ENCODE assay signal across 9 cellular contexts in genomic region chr2:106098081-106098480, GRCh38.
A peak's percentile ranks its signal among the peaks of the same experiment; 100 is the strongest.
DNase-seq lines count a peak whose midpoint lies in the region; ATAC-seq and TF ChIP-seq lines count a peak whose summit lies in the region.
"Had no signal": no experiment of that assay in that cellular context is flagged by ENCODE, and none has a peak within 500 bp of the region (broad histone marks: within the 10 kb centered on the region; RNA-seq: fewer than 3 reads in every experiment).

No MANE protein-coding gene starts in this region.

- H3K27me3 Mint-ChIP-seq in activated CD4-positive, alpha-beta T cell treated with anti-CD3 and anti-CD28 coated beads for 36 hours: no peaks in the 10 kb centered on the region
- H3K27me3 Mint-ChIP-seq in nephron progenitor cell (ENCODE audit: low read depth, poor library complexity): peaks cover 3% of the 10 kb centered on the region

- no peak overlapping the region for H3K27ac Mint-ChIP-seq in activated CD4-positive, alpha-beta T cell treated with anti-CD3 and anti-CD28 coated beads for 36 hours
- H3K27ac Mint-ChIP-seq in nephron progenitor cell: peak overlapping the region; percentile 32

- H3K4me2 ChIP-seq in mammary epithelial cell (ENCODE audit: insufficient read depth, low read depth, low read length): no peak overlapping the region

- H3K9ac ChIP-seq in mammary epithelial cell (ENCODE audit: insufficient read depth, low read length): no peak overlapping the region

- H4K20me1 ChIP-seq in mammary epithelial cell (ENCODE audit: insufficient read depth, low read length): no peaks in the 10 kb centered on the region

- H3K36me3 ChIP-seq in mammary epithelial cell (ENCODE audit: insufficient read depth, low read length): no peaks in the 10 kb centered on the region

- dilution Hi-C loops in mammary epithelial cell (cut with HindIII; ENCODE audit: low sequenced_read_pairs): loop anchor here (5.0 kb wide), 1 partner anchor 56 kb away; no protein-coding TSS in a partner anchor

- no peak overlapping the region for H2AFZ ChIP-seq in mammary epithelial cell (ENCODE audit: low read depth, low read length)

- peak; percentile 65 for DNase-seq in activated CD4-positive, alpha-beta T cell treated with anti-CD3 and anti-CD28 coated beads for 36 hours
- DNase-seq in activated CD4-positive, alpha-beta T cell treated with anti-CD3 and anti-CD28 coated beads, Interleukin-2, amount 50 U/mL, for 1 hour: no peak
- DNase-seq in LHCN-M2 (ENCODE audit: low read depth) (peak; percentile 8), mammary epithelial cell (no peak), nephron progenitor cell (peak; percentile 19)

- H3K4me3 ChIP-seq in mammary epithelial cell (replicated peaks in 1 of 3; ENCODE audit: insufficient read depth in 1 of 3, low read depth in 2 of 3, low read length in 3 of 3): no peak overlapping the region
- H3K4me3 ChIP-seq: BLaER1 treated with 17β-estradiol and CSF1 and Interleukin-3, amounts not matched to agents 10 nM and 100 nM had no signal

- no peaks in the 10 kb centered on the region for H3K9me3 ChIP-seq in mammary epithelial cell (replicated peaks; ENCODE audit: insufficient read depth, low read length)
- H3K9me3 ChIP-seq: BLaER1 treated with 17β-estradiol and CSF1 and Interleukin-3, amounts not matched to agents 10 nM and 100 nM had no signal

- peak; percentile 20 to 44 for TF ChIP-seq CTCF in mammary epithelial cell (conservative IDR thresholded peaks at IDR 0.05 in 1 of 2, IDR thresholded peaks at IDR 0.05 in 1 of 2; ENCODE audit: extremely low read depth in 1 of 2, insufficient read depth in 1 of 2, low read depth in 1 of 2, low read length in 2 of 2)
- peak; percentile 44 for TF ChIP-seq CTCF in nephron progenitor cell (IDR thresholded peaks at IDR 0.05)

- BruUV-seq in mammary epithelial cell (replicated peaks; lab: Mats Ljungman, UMichigan): no TSS peak

- no peaks in the 10 kb centered on the region for H3K9me3 Mint-ChIP-seq in activated CD4-positive, alpha-beta T cell treated with anti-CD3 and anti-CD28 coated beads for 36 hours (ENCODE audit: low read depth)
- H3K9me3 Mint-ChIP-seq in nephron progenitor cell: no peaks in the 10 kb centered on the region

- WGBS in mammary epithelial cell (ENCODE audit: low coverage, missing lambda C conversion rate): 50% methylated on average over 3 of the region's 3 CpGs

- CTCF ChIA-PET in activated CD4-positive, alpha-beta T cell treated with anti-CD3 and anti-CD28 coated beads for 36 hours (lab: Charles Lee): interaction anchor here (0.7 to 2.0 kb wide), 12 partner anchors 8 to 521 kb away, joined by 3 to 8 read pairs (median 3); no protein-coding TSS in a partner anchor
- CTCF ChIA-PET in mammary epithelial cell (lab: Charles Lee; ENCODE audit: low non-redundant PET): no interaction called here

- POLR2A ChIA-PET in activated CD4-positive, alpha-beta T cell treated with anti-CD3 and anti-CD28 coated beads for 36 hours (lab: Charles Lee): no interaction called here

- no peak for ATAC-seq in activated CD4-positive, alpha-beta T cell treated with anti-CD3 and anti-CD28 coated beads for 36 hours
- ATAC-seq in GM21390 (IDR thresholded peaks at IDR 0.05; ENCODE audit: unreplicated experiment) (no peak), GM21723 (IDR thresholded peaks at IDR 0.05; ENCODE audit: unreplicated experiment) (no peak), GM19351 (IDR thresholded peaks at IDR 0.05; ENCODE audit: unreplicated experiment) (no peak)

- H3K4me3 Mint-ChIP-seq in activated CD4-positive, alpha-beta T cell treated with anti-CD3 and anti-CD28 coated beads for 36 hours: no peak overlapping the region
- no peak overlapping the region for H3K4me3 Mint-ChIP-seq in nephron progenitor cell

- intact Hi-C loops in activated CD4-positive, alpha-beta T cell treated with anti-CD3 and anti-CD28 coated beads for 36 hours (cut with DNase I, micrococcal nuclease): loop anchor here in 1 of 2 experiments (5.0 kb wide), 1 partner anchor 94 kb away; the partner anchor contains the start of gene UXS1
- intact Hi-C loops in mammary epithelial cell (cut with micrococcal nuclease): loop anchor here (1.0 kb wide), 1 partner anchor 350 kb away; no protein-coding TSS in a partner anchor

- H3K4me1 Mint-ChIP-seq in activated CD4-positive, alpha-beta T cell treated with anti-CD3 and anti-CD28 coated beads for 36 hours: peaks cover 41% of the 10 kb centered on the region
- peaks cover 51% of the 10 kb centered on the region for H3K4me1 Mint-ChIP-seq in nephron progenitor cell

- peaks cover 38% of the 10 kb centered on the region for H3K36me3 Mint-ChIP-seq in activated CD4-positive, alpha-beta T cell treated with anti-CD3 and anti-CD28 coated beads for 36 hours (ENCODE audit: low read depth)
- peaks cover 55% of the 10 kb centered on the region for H3K36me3 Mint-ChIP-seq in nephron progenitor cell (ENCODE audit: low read depth)

- H3K4me1 ChIP-seq in mammary epithelial cell (ENCODE audit: insufficient read depth, low read length): no peaks in the 10 kb centered on the region

- no peaks in the 10 kb centered on the region for H3K27me3 ChIP-seq in mammary epithelial cell (ENCODE audit: insufficient read depth, low read length)
- H3K27me3 ChIP-seq: BLaER1 treated with 17β-estradiol and CSF1 and Interleukin-3, amounts not matched to agents 10 nM and 100 nM had no signal

- no peak overlapping the region for H3K27ac ChIP-seq in mammary epithelial cell (ENCODE audit: insufficient read depth, low read depth, low read length)
- H3K27ac ChIP-seq: BLaER1 treated with 17β-estradiol and CSF1 and Interleukin-3, amounts not matched to agents 10 nM and 100 nM had no signal

- H3K79me2 ChIP-seq in mammary epithelial cell (ENCODE audit: insufficient read depth, low read length): no peaks in the 10 kb centered on the region

- in situ Hi-C loops in mammary epithelial cell (cut with MboI; ENCODE audit: low sequenced_read_pairs in 2 of 2): loop anchor here (10.0 to 25.0 kb wide), 2 partner anchors 511 to 523 kb away; no protein-coding TSS in a partner anchor

Comparison
In these comparisons a context has a peak if more than half of its experiments do, and no peak if none do; other contexts are left out.
1. DNase-seq: peak in activated CD4-positive, alpha-beta T cell treated with anti-CD3 and anti-CD28 coated beads for 36 hours (single experiment), LHCN-M2 (single experiment) and nephron progenitor cell (single experiment); none in activated CD4-positive, alpha-beta T cell treated with anti-CD3 and anti-CD28 coated beads, Interleukin-2, amount 50 U/mL, for 1 hour (single experiment) and mammary epithelial cell (single experiment).